In genomic region chr4:124936427-124936826, GRCh38 we compare ENCODE assay signal across 12 cellular contexts.
DNase-seq lines count a peak whose midpoint lies in the region; ATAC-seq, FAIRE-seq and TF ChIP-seq lines count a peak whose summit lies in the region.
"Had no signal": no experiment of that assay in that cellular context is flagged by ENCODE, and none has a peak within 500 bp of the region (broad histone marks: within the 10 kb centered on the region; RNA-seq: fewer than 3 reads in every experiment).

No MANE protein-coding gene starts in this region.

- no peak overlapping the region for H3K4me3 ChIP-seq in endothelial cell of umbilical vein (replicated peaks in 1 of 3; ENCODE audit: insufficient read depth in 1 of 3, low read depth in 1 of 3, low read length in 3 of 3)
- H3K4me3 ChIP-seq in GM23338 = no peak overlapping the region
- H3K4me3 ChIP-seq: BLaER1 treated with 17β-estradiol and CSF1 and Interleukin-3, amounts not matched to agents 10 nM and 100 nM had no signal

- dilution Hi-C loops in endothelial cell of umbilical vein (cut with MboI; ENCODE audit: extremely low pct_ligation_motif_present, low sequenced_read_pairs) = no loop called here

- no TSS peak for BruUV-seq in endothelial cell of umbilical vein (replicated peaks; lab: Mats Ljungman, UMichigan)

- no peaks in the 10 kb centered on the region for H4K20me1 ChIP-seq in endothelial cell of umbilical vein (replicated peaks; ENCODE audit: control insufficient read depth, extremely low read depth, insufficient read depth, low read length)
- no peaks in the 10 kb centered on the region for H4K20me1 ChIP-seq in GM23338 (replicated peaks; ENCODE audit: insufficient read depth)
- H4K20me1 ChIP-seq: BLaER1 treated with 17β-estradiol and CSF1 and Interleukin-3, amounts not matched to agents 10 nM and 100 nM had no signal

- no peaks in the 10 kb centered on the region for H3K27me3 Mint-ChIP-seq in GM23338 (ENCODE audit: insufficient read depth, low read depth, poor library complexity)

- no peak overlapping the region for H3K9ac ChIP-seq in endothelial cell of umbilical vein (replicated peaks; ENCODE audit: extremely low read depth, insufficient read depth, low read length)
- H3K9ac ChIP-seq: BLaER1 treated with 17β-estradiol and CSF1 and Interleukin-3, amounts not matched to agents 10 nM and 100 nM had no signal

- no peaks in the 10 kb centered on the region for H3K9me2 ChIP-seq in GM23338 (ENCODE audit: insufficient read depth)

- peak overlapping the region; percentile 85 for H2AFZ ChIP-seq in endothelial cell of umbilical vein (ENCODE audit: low read depth, low read length)
- H2AFZ ChIP-seq in GM23338 = no peak overlapping the region

- ATAC-seq in GM23338 (no peak), GM19397 (IDR thresholded peaks at IDR 0.05; ENCODE audit: unreplicated experiment) (no peak), GM18861 (IDR thresholded peaks at IDR 0.05; ENCODE audit: unreplicated experiment) (no peak)

- no peak overlapping the region for H3K27ac ChIP-seq in endothelial cell of umbilical vein (ENCODE audit: insufficient read depth, low read depth, low read length)
- H3K27ac ChIP-seq in GM23338 (ENCODE audit: low read depth) = no peak overlapping the region
- H3K27ac ChIP-seq: BLaER1 treated with 17β-estradiol and CSF1 and Interleukin-3, amounts not matched to agents 10 nM and 100 nM had no signal

- intact Hi-C loops in endothelial cell of umbilical vein (cut with micrococcal nuclease) = no loop called here

- H3F3A ChIP-seq in GM23338 (replicated peaks; ENCODE audit: low read depth) = no peaks in the 10 kb centered on the region

- peak; percentile 80 for DNase-seq in DMS153 (lab: John Stamatoyannopoulos, UW)
- DNase-seq in NCI-H2196 (lab: John Stamatoyannopoulos, UW; ENCODE audit: unreplicated experiment) = peak; percentile 28
- no peak for DNase-seq in endothelial cell of umbilical vein (ENCODE audit: low read depth, low spot score)
- peak; percentile 97 for DNase-seq in myocyte (ENCODE audit: low read depth)
- no peak for DNase-seq in GM23338 (ENCODE audit: low spot score)
- DNase-seq in GM10248 (ENCODE audit: extremely low spot score) = no peak
- DNase-seq: anterior cingulate cortex, hippocampal formation, posterior cingulate gyrus had no signal

- H3K4me1 ChIP-seq in endothelial cell of umbilical vein (ENCODE audit: control insufficient read depth, extremely low read depth, insufficient read depth, low read length) (peaks cover 29% of the 10 kb centered on the region), GM23338 (ENCODE audit: insufficient read depth) (peaks cover 18% of the 10 kb centered on the region)

- CTCF ChIA-PET in endothelial cell of umbilical vein (lab: Charles Lee) (no interaction called here), GM10248 (lab: Yijun Ruan, JAX) (no interaction called here)

- H3K4me1 Mint-ChIP-seq in GM23338 = peaks cover 32% of the 10 kb centered on the region

- no peaks in the 10 kb centered on the region for H3K79me2 ChIP-seq in endothelial cell of umbilical vein (ENCODE audit: control insufficient read depth, insufficient read depth, low read length)
- no peaks in the 10 kb centered on the region for H3K79me2 ChIP-seq in GM23338 (replicated peaks; ENCODE audit: insufficient read depth)

- H3K36me3 ChIP-seq in endothelial cell of umbilical vein (ENCODE audit: control insufficient read depth in 2 of 2, extremely low read depth in 1 of 2, insufficient read depth in 2 of 2, low read length in 2 of 2) (no peaks in the 10 kb centered on the region), GM23338 (ENCODE audit: insufficient read depth) (no peaks in the 10 kb centered on the region)
- H3K36me3 ChIP-seq: BLaER1 treated with 17β-estradiol and CSF1 and Interleukin-3, amounts not matched to agents 10 nM and 100 nM had no signal

- TF ChIP-seq POLR2A in endothelial cell of umbilical vein (IDR thresholded peaks at IDR 0.05; ENCODE audit: low read depth, low read length) = no peak

- H3K4me2 ChIP-seq in endothelial cell of umbilical vein (ENCODE audit: insufficient read depth, low read length) (no peak overlapping the region), GM23338 (no peak overlapping the region)
- H3K4me2 ChIP-seq: BLaER1 treated with 17β-estradiol and CSF1 and Interleukin-3, amounts not matched to agents 10 nM and 100 nM had no signal

- FAIRE-seq in endothelial cell of umbilical vein (lab: Jason Lieb, UNC) = no peak

- H3K27me3 ChIP-seq in endothelial cell of umbilical vein (ENCODE audit: control insufficient read depth in 2 of 2, insufficient read depth in 2 of 2, low read length in 2 of 2) (no peaks in the 10 kb centered on the region), GM23338 (ENCODE audit: insufficient read depth) (no peaks in the 10 kb centered on the region)
- H3K27me3 ChIP-seq: BLaER1 treated with 17β-estradiol and CSF1 and Interleukin-3, amounts not matched to agents 10 nM and 100 nM had no signal

- no peaks in the 10 kb centered on the region for H3K36me3 Mint-ChIP-seq in GM23338 (ENCODE audit: low read depth)

- no peaks in the 10 kb centered on the region for H3K9me3 Mint-ChIP-seq in GM23338

- no peak overlapping the region; the same call in 1 of the 2 replicates for H3K27ac Mint-ChIP-seq in GM23338

- H3K4me3 Mint-ChIP-seq in GM23338 = no peak overlapping the region

- TF ChIP-seq CTCF in endothelial cell of umbilical vein (IDR thresholded peaks at IDR 0.05; ENCODE audit: extremely low read depth in 1 of 2, insufficient read depth in 1 of 2, low read depth in 1 of 2, low read length in 2 of 2) (no peak), GM23338 (conservative IDR thresholded peaks at IDR 0.05; ENCODE audit: low read depth in 2 of 2) (no peak), GM10248 (IDR thresholded peaks at IDR 0.05; ENCODE audit: control extremely low read depth, extremely low read depth, low read depth, missing control alignments) (no peak)

- no peaks in the 10 kb centered on the region for H3K9me1 ChIP-seq in endothelial cell of umbilical vein (replicated peaks; ENCODE audit: control insufficient read depth, extremely low read depth, insufficient read depth, low read length)

- H3K9me3 ChIP-seq in endothelial cell of umbilical vein (replicated peaks; ENCODE audit: control insufficient read depth, insufficient read depth, low read length) = no peaks in the 10 kb centered on the region
- H3K9me3 ChIP-seq: BLaER1 treated with 17β-estradiol and CSF1 and Interleukin-3, amounts not matched to agents 10 nM and 100 nM had no signal

- POLR2A ChIA-PET in endothelial cell of umbilical vein (lab: Charles Lee) (no interaction called here), GM10248 (lab: Yijun Ruan, JAX) (no interaction called here)

TF ChIP-seq in endothelial cell of umbilical vein, 7 proteins besides CTCF, POLR2A, EP300 and RAD21:
- TF ChIP-seq JUN (IDR thresholded peaks at IDR 0.05; ENCODE audit: borderline replicate concordance, insufficient read depth, insufficient read length, low read depth) = no peak
- TF ChIP-seq MYC (IDR thresholded peaks at IDR 0.05; ENCODE audit: low read depth, low read length) = no peak
- TF ChIP-seq POLR2AphosphoS5 (IDR thresholded peaks at IDR 0.05; ENCODE audit: insufficient read depth, low read depth, low read length) = no peak
- no peak for TF ChIP-seq GATA2 (IDR thresholded peaks at IDR 0.05; ENCODE audit: insufficient read depth, insufficient read length, low read depth, low read length)
- TF ChIP-seq MAX (IDR thresholded peaks at IDR 0.05; ENCODE audit: insufficient read depth, insufficient read length) = no peak
- TF ChIP-seq FOS (IDR thresholded peaks at IDR 0.05; ENCODE audit: borderline replicate concordance, insufficient read depth, low read length) = no peak
- TF ChIP-seq EZH2 (IDR thresholded peaks at IDR 0.05; ENCODE audit: borderline replicate concordance, low read depth, low read length, severe bottlenecking) = no peak

TF ChIP-seq in GM23338, 12 proteins besides CTCF, POLR2A, EP300 and RAD21:
- TF ChIP-seq, protein P1, sequence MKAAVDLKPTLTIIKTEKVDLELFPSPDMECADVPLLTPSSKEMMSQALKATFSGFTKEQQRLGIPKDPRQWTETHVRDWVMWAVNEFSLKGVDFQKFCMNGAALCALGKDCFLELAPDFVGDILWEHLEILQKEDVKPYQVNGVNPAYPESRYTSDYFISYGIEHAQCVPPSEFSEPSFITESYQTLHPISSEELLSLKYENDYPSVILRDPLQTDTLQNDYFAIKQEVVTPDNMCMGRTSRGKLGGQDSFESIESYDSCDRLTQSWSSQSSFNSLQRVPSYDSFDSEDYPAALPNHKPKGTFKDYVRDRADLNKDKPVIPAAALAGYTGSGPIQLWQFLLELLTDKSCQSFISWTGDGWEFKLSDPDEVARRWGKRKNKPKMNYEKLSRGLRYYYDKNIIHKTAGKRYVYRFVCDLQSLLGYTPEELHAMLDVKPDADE (IDR thresholded peaks at IDR 0.05) = no peak
- TF ChIP-seq STAT1 (IDR thresholded peaks at IDR 0.05; ENCODE audit: unreplicated experiment) (no peak), EZH2 (IDR thresholded peaks at IDR 0.05; ENCODE audit: low read depth, unreplicated experiment) (no peak), CREB1 (CRISPR knock-in tag; IDR thresholded peaks at IDR 0.05; ENCODE audit: low read depth) (no peak), JUNB (IDR thresholded peaks at IDR 0.05; ENCODE audit: unreplicated experiment) (no peak), NANOG (IDR thresholded peaks at IDR 0.05; ENCODE audit: borderline replicate concordance) (no peak), POLR2AphosphoS5 (IDR thresholded peaks at IDR 0.05; ENCODE audit: low read depth) (no peak)

Comparison
In these comparisons a context has a peak if more than half of its experiments do, and no peak if none do; other contexts are left out.
1. DNase-seq: peak in DMS153 (single experiment), NCI-H2196 (single experiment) and myocyte (single experiment); none in endothelial cell of umbilical vein (single experiment), GM23338 (single experiment) and GM10248 (single experiment).